In the genomic region with DNA sequence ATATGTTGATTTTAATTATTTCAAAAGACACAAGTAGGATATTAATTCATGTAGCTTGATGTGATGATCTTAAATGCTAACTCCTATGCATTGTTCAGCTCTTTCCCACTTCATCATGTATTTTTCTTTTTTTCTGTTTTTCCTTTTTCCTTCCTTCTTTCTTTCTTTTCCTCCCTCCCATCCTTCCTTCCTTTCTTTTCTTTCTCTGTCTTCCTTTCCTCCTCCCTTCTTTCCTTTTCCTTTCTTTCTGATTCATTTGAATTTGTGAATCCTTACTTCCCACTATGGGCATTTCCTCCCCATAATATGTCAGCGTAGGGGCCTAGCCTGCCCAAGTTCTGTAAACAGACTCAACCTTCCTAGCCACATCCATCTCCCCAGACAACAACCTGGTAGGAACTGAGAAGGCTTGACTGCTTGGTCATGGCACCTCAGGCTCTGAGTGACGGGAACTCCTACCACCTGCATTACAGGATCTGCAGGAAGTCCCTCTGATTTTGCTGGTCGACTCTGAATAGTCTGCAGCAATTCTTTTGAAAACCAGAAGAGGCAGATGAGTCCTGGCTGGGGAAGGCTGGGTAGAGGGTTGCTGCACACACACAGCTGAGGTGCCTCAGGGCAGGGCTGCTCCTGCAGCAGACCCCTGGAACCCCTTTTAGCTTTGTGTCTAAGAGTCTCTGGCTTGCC, we compare ENCODE assay signal across 15 cellular contexts. TPM values are rescaled to one million over a fixed set of nuclear protein-coding genes. Genes with fewer than 3 reads are reported as not detected.
DNase-seq lines count a peak whose midpoint lies in the region; ATAC-seq, FAIRE-seq and TF ChIP-seq lines count a peak whose summit lies in the region.
"Had no signal": no experiment of that assay in that cellular context is flagged by ENCODE, and none has a peak within 500 bp of the region (broad histone marks: within the 10 kb centered on the region; RNA-seq: fewer than 3 reads in every experiment).

No MANE protein-coding gene starts in this region.

- peak overlapping the region; percentile 3 for H3K27ac Mint-ChIP-seq in activated CD4-positive, alpha-beta T cell treated with anti-CD3 and anti-CD28 coated beads, Interleukin-2, amount 10 ng/mL, durations not matched to agents 7 days and 5 days
- H3K27ac Mint-ChIP-seq in endodermal cell (no peak overlapping the region), type B pancreatic cell (peak overlapping the region; percentile 93)
- H3K27ac Mint-ChIP-seq: dendritic cell treated with granulocyte-macrophage colony-stimulating factor and Interleukin-4, amounts not matched to agents 40 ng/mL and 50 ng/mL, for 4 days; nephron progenitor cell had no signal

- peak; percentile 48 for FAIRE-seq in HTR-8/SVneo (lab: Jason Lieb, UNC)

- H3K9me3 ChIP-seq in endodermal cell (ENCODE audit: control insufficient read depth, low read length), result no peaks in the 10 kb centered on the region
- H3K9me3 ChIP-seq: SJCRH30 had no signal

- H3K27ac ChIP-seq in endodermal cell (ENCODE audit: low read depth, low read length), result no peak overlapping the region
- H3K27ac ChIP-seq: SJCRH30, VCaP had no signal

- H3K27me3 ChIP-seq in endodermal cell (ENCODE audit: control insufficient read depth, insufficient read depth, low read length, poor library complexity, severe bottlenecking), result no peaks in the 10 kb centered on the region
- H3K27me3 ChIP-seq: SJCRH30 had no signal

- CTCF ChIA-PET in activated CD4-positive, alpha-beta T cell treated with anti-CD3 and anti-CD28 coated beads, Interleukin-2, amount 10 ng/mL, durations not matched to agents 7 days and 5 days (lab: Charles Lee), result no interaction called here

- H3K36me3 ChIP-seq in endodermal cell (ENCODE audit: control insufficient read depth, insufficient read depth, low read length), result no peaks in the 10 kb centered on the region
- H3K36me3 ChIP-seq: SJCRH30 had no signal

- no peak for ATAC-seq in GM18520 (IDR thresholded peaks at IDR 0.05; ENCODE audit: unreplicated experiment)
- ATAC-seq: left lobe of liver had no signal

- TF ChIP-seq CTCF in endodermal cell (conservative IDR thresholded peaks at IDR 0.05) (peak; percentile 66), type B pancreatic cell (conservative IDR thresholded peaks at IDR 0.05) (no peak)

- no peaks in the 10 kb centered on the region for H3K36me3 Mint-ChIP-seq in activated CD4-positive, alpha-beta T cell treated with anti-CD3 and anti-CD28 coated beads, Interleukin-2, amount 10 ng/mL, durations not matched to agents 7 days and 5 days (ENCODE audit: low read depth)
- H3K36me3 Mint-ChIP-seq in endodermal cell (ENCODE audit: low read depth) (no peaks in the 10 kb centered on the region), type B pancreatic cell (peaks cover 4% of the 10 kb centered on the region)

- H3K4me1 ChIP-seq in endodermal cell (ENCODE audit: control insufficient read depth, insufficient read depth, low read length), result no peaks in the 10 kb centered on the region

- H3K9ac ChIP-seq in endodermal cell (ENCODE audit: extremely low read depth, low read length, poor library complexity, severe bottlenecking), result no peak overlapping the region

- no peak for DNase-seq in activated CD4-positive, alpha-beta T cell treated with anti-CD3 and anti-CD28 coated beads, Interleukin-2, amount 10 ng/mL, durations not matched to agents 7 days and 5 days
- DNase-seq in activated CD4-positive, alpha-beta T cell treated with anti-CD3 and anti-CD28 coated beads for 4 hours, result no peak
- no peak for DNase-seq in HTR-8/SVneo (ENCODE audit: insufficient read length, low spot score)
- peak; percentile 82 for DNase-seq in endodermal cell
- DNase-seq in type B pancreatic cell (ENCODE audit: extremely low spot score, unreplicated experiment), result no peak
- no peak for DNase-seq in NCI-H128 (lab: John Stamatoyannopoulos, UW; ENCODE audit: unreplicated experiment)
- no peak for DNase-seq in hypothalamus (lab: John Stamatoyannopoulos, UW)
- DNase-seq: activated T-cell treated with anti-CD3 and anti-CD28 coated beads, Interleukin-2, amount 50 U/mL, for 1 hour; foreskin fibroblast; nephron progenitor cell; SJCRH30 had no signal

- no peaks in the 10 kb centered on the region for H3K4me1 Mint-ChIP-seq in activated CD4-positive, alpha-beta T cell treated with anti-CD3 and anti-CD28 coated beads, Interleukin-2, amount 10 ng/mL, durations not matched to agents 7 days and 5 days
- H3K4me1 Mint-ChIP-seq in endodermal cell, result peaks cover 15% of the 10 kb centered on the region
- H3K4me1 Mint-ChIP-seq in type B pancreatic cell (ENCODE audit: unreplicated experiment), result no peaks in the 10 kb centered on the region
- H3K4me1 Mint-ChIP-seq: nephron progenitor cell had no signal

- no peaks in the 10 kb centered on the region for H3K9me3 Mint-ChIP-seq in activated CD4-positive, alpha-beta T cell treated with anti-CD3 and anti-CD28 coated beads, Interleukin-2, amount 10 ng/mL, durations not matched to agents 7 days and 5 days
- H3K9me3 Mint-ChIP-seq in endodermal cell (no peaks in the 10 kb centered on the region), type B pancreatic cell (peaks cover 4% of the 10 kb centered on the region)
- H3K9me3 Mint-ChIP-seq: dendritic cell treated with granulocyte-macrophage colony-stimulating factor and Interleukin-4, amounts not matched to agents 40 ng/mL and 50 ng/mL, for 4 days; nephron progenitor cell had no signal

- POLR2A ChIA-PET in activated CD4-positive, alpha-beta T cell treated with anti-CD3 and anti-CD28 coated beads, Interleukin-2, amount 10 ng/mL, durations not matched to agents 7 days and 5 days (lab: Charles Lee), result no interaction called here

- no peak overlapping the region for H3K4me3 Mint-ChIP-seq in activated CD4-positive, alpha-beta T cell treated with anti-CD3 and anti-CD28 coated beads, Interleukin-2, amount 10 ng/mL, durations not matched to agents 7 days and 5 days
- H3K4me3 Mint-ChIP-seq in endodermal cell, result no peak overlapping the region
- H3K4me3 Mint-ChIP-seq in type B pancreatic cell, result peak overlapping the region; percentile 42
- H3K4me3 Mint-ChIP-seq: dendritic cell treated with granulocyte-macrophage colony-stimulating factor and Interleukin-4, amounts not matched to agents 40 ng/mL and 50 ng/mL, for 4 days; nephron progenitor cell had no signal

- peaks cover 16% of the 10 kb centered on the region for H3K27me3 Mint-ChIP-seq in activated CD4-positive, alpha-beta T cell treated with anti-CD3 and anti-CD28 coated beads, Interleukin-2, amount 10 ng/mL, durations not matched to agents 7 days and 5 days
- peaks cover 2% of the 10 kb centered on the region for H3K27me3 Mint-ChIP-seq in endodermal cell (ENCODE audit: insufficient read depth)
- peaks cover 22% of the 10 kb centered on the region for H3K27me3 Mint-ChIP-seq in type B pancreatic cell

- no peak overlapping the region for H3K4me3 ChIP-seq in endodermal cell (ENCODE audit: low read length)
- H3K4me3 ChIP-seq: SJCRH30 had no signal

- 57 to 85% methylated on average over 1 to 3 of the region's 3 CpGs for WGBS in endodermal cell (ENCODE audit: insufficient coverage in 1 of 2, insufficient read length in 1 of 2), 2 experiments

RNA-seq across cellular contexts. Expression of a gene that starts 33.4 kb away (rescaled TPM):
- not detected for total RNA-seq in activated CD4-positive, alpha-beta T cell treated with anti-CD3 and anti-CD28 coated beads, Interleukin-2, amount 10 ng/mL, durations not matched to agents 7 days and 5 days
- 1 to 10 TPM in 1 of 2 donors, under 1 TPM in 1; 0.11 to 3.5 TPM for total RNA-seq in endodermal cell
- 0.07 TPM for polyA plus RNA-seq in endodermal cell (2013, experiment 1 of 2)
- polyA plus RNA-seq in endodermal cell (2013, experiment 2 of 2), result 0.12 TPM
- total RNA-seq in type B pancreatic cell (ENCODE audit: low replicate concordance), result 5.8 and 12.5 TPM in 2 replicates

RNA-seq across cellular contexts. Expression of a gene that starts 37.2 kb away (rescaled TPM):
- not detected for total RNA-seq in activated CD4-positive, alpha-beta T cell treated with anti-CD3 and anti-CD28 coated beads, Interleukin-2, amount 10 ng/mL, durations not matched to agents 7 days and 5 days
- total RNA-seq in endodermal cell, result 1 to 10 TPM; 1.3 to 3.7 TPM
- polyA plus RNA-seq in endodermal cell (2013, experiment 1 of 2), result 3.8 TPM
- polyA plus RNA-seq in endodermal cell (2013, experiment 2 of 2), result 3.8 TPM
- total RNA-seq in type B pancreatic cell (ENCODE audit: low replicate concordance), result 2.9 and 11.3 TPM in 2 replicates
